In the genomic region with DNA sequence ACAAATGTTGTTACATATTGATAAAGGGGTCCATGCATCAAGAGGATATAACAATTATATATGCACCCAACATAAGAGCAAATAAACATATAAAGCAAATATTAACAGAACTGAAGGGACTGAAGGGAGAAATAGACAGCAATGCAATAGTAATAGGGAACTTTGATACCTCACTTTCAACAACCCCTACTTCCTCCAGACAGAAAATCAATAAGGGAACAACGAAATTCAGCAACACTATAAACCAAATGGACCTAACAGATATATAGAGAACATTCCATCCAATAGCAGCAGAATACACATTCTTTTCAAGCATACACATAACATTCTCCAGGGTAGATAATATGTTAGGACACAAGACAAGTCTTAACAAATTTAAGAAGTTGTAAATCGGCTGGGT, we compare ENCODE assay signal across 23 cellular contexts.
A peak's percentile ranks its signal among the peaks of the same experiment; 100 is the strongest.
DNase-seq lines count a peak whose midpoint lies in the region; ATAC-seq, FAIRE-seq and TF ChIP-seq lines count a peak whose summit lies in the region.
"Had no signal": no experiment of that assay in that cellular context is flagged by ENCODE, and none has a peak within 500 bp of the region (broad histone marks: within the 10 kb centered on the region; RNA-seq: fewer than 3 reads in every experiment).

No MANE protein-coding gene starts in this region.

- H3K4me3 ChIP-seq in GM12878 (no peak overlapping the region), HepG2 (replicated peaks in 1 of 3; ENCODE audit: insufficient read depth in 1 of 3, low read depth in 2 of 3, low read length in 3 of 3) (no peak overlapping the region), right lobe of liver (no peak overlapping the region)
- H3K4me3 ChIP-seq: A549; BLaER1 treated with 17β-estradiol and CSF1 and Interleukin-3, amounts not matched to agents 10 nM and 100 nM had no signal

- TF ChIP-seq RAD21 in GM12878 (IDR thresholded peaks at IDR 0.05; ENCODE audit: insufficient read depth, low read depth, low read length) (no peak), HepG2 (CRISPR knock-in tag; IDR thresholded peaks at IDR 0.05) (no peak)

- H2AFZ ChIP-seq in GM12878 (ENCODE audit: control insufficient read depth, low read depth, low read length) (no peak overlapping the region), HepG2 (ENCODE audit: low read length) (no peak overlapping the region)

- SMC1A ChIA-PET in GM12878 (lab: Charles Lee; ENCODE audit: uncharacterized antibody, unreplicated experiment): interaction anchor here (1.1 kb wide), 1 partner anchor 15 kb away, joined by 3 read pairs; no protein-coding TSS in a partner anchor

- H3K27me3 ChIP-seq in GM12878 (replicated peaks in 1 of 2; ENCODE audit: control insufficient read depth in 2 of 2, insufficient read depth in 2 of 2, low read length in 1 of 2): no peaks in the 10 kb centered on the region
- H3K27me3 ChIP-seq in HepG2 (ENCODE audit: control insufficient read depth in 1 of 2, insufficient read depth in 2 of 2, low read length in 2 of 2): no peaks in the 10 kb centered on the region
- no peaks in the 10 kb centered on the region for H3K27me3 ChIP-seq in right lobe of liver
- H3K27me3 ChIP-seq: BLaER1 treated with 17β-estradiol and CSF1 and Interleukin-3, amounts not matched to agents 10 nM and 100 nM had no signal

- H3K79me2 ChIP-seq in GM12878 (ENCODE audit: control insufficient read depth, insufficient read depth, low read length) (no peaks in the 10 kb centered on the region), HepG2 (ENCODE audit: insufficient read depth, low read length) (peaks cover 29% of the 10 kb centered on the region)

- ATAC-seq in GM12878 (no peak), HepG2 (peak; percentile 61), right lobe of liver (peak; percentile 65 to 85 (median 80)), GM21723 (IDR thresholded peaks at IDR 0.05; ENCODE audit: unreplicated experiment) (no peak)
- ATAC-seq: A549; CD8-positive, alpha-beta T cell had no signal

- no peak for TF ChIP-seq POLR2A in GM12878 (IDR thresholded peaks at IDR 0.05; ENCODE audit: low read depth, low read length)
- no peak for TF ChIP-seq POLR2A in HepG2 (IDR thresholded peaks at IDR 0.05; ENCODE audit: insufficient read depth in 1 of 2, low read depth in 2 of 2, low read length in 2 of 2)
- TF ChIP-seq POLR2A in right lobe of liver (IDR thresholded peaks at IDR 0.05): no peak

- intact Hi-C loops in GM12878 (cut with micrococcal nuclease; ENCODE audit: unreplicated experiment): no loop called here
- intact Hi-C loops in HepG2 (cut with micrococcal nuclease; ENCODE audit: unreplicated experiment): no loop called here
- intact Hi-C loops in right lobe of liver (cut with DNase I): no loop called here

- peak; percentile 64 for FAIRE-seq in GM19239 (lab: Jason Lieb, UNC)
- peak; percentile 85 for FAIRE-seq in GM12878 (lab: Jason Lieb, UNC)
- no peak for FAIRE-seq in HepG2 (lab: Jason Lieb, UNC)
- FAIRE-seq: A549, D721Med, G401.6, GM12892, GM18507 had no signal

- H3K9ac ChIP-seq in GM12878 (ENCODE audit: control insufficient read depth, insufficient read depth, low read length) (no peak overlapping the region), HepG2 (ENCODE audit: insufficient read depth, low read depth, low read length) (no peak overlapping the region)
- H3K9ac ChIP-seq: BLaER1 treated with 17β-estradiol and CSF1 and Interleukin-3, amounts not matched to agents 10 nM and 100 nM had no signal

- 76% methylated on average over 2 of the region's 2 CpGs for WGBS in GM12878 (ENCODE audit: insufficient coverage, insufficient replicate concordance, low lambda C conversion rate, missing lambda C conversion rate)
- 64% methylated on average over 2 of the region's 2 CpGs for WGBS in HepG2 (ENCODE audit: low lambda C conversion rate)
- WGBS in right lobe of liver (ENCODE audit: insufficient coverage, low coverage, low lambda C conversion rate, missing lambda C conversion rate): 47% methylated on average over 2 of the region's 2 CpGs

- DNase-seq in GM19239 (ENCODE audit: insufficient read length, low spot score): no peak
- no peak for DNase-seq in GM12878 (ENCODE audit: low read depth, low spot score)
- peak; percentile 10 for DNase-seq in HepG2 (ENCODE audit: low spot score)
- no peak for DNase-seq in right lobe of liver
- no peak for DNase-seq in cerebellum (ENCODE audit: low spot score)
- DNase-seq in NCI-H2081 (lab: John Stamatoyannopoulos, UW): no peak
- DNase-seq in amygdala (lab: John Stamatoyannopoulos, UW): no peak
- DNase-seq: AML-193; Caco-2; Calu3; CD4-positive, alpha-beta T cell; CD8-positive, alpha-beta T cell; DMS79 treated with DMSO at 0.1 percent for 48 hours; GF-D8 had no signal

- RAD21 ChIA-PET in GM12878 (lab: Charles Lee; ENCODE audit: unreplicated experiment): interaction anchor here (0.7 kb wide), 1 partner anchor 45 kb away, joined by 3 read pairs; no protein-coding TSS in a partner anchor

- CTCF ChIA-PET in GM12878 (lab: Yijun Ruan, JAX): no interaction called here
- CTCF ChIA-PET in HepG2 (lab: Yijun Ruan, JAX; ENCODE audit: low intra/inter-chr PET ratio, low total read pairs): no interaction called here

- no peaks in the 10 kb centered on the region for H4K20me1 ChIP-seq in GM12878 (ENCODE audit: control insufficient read depth, insufficient read depth)
- H4K20me1 ChIP-seq in HepG2 (ENCODE audit: insufficient read depth, low read length): no peaks in the 10 kb centered on the region
- H4K20me1 ChIP-seq: BLaER1 treated with 17β-estradiol and CSF1 and Interleukin-3, amounts not matched to agents 10 nM and 100 nM had no signal

- no peaks in the 10 kb centered on the region for H3K36me3 ChIP-seq in GM12878 (ENCODE audit: control insufficient read depth in 2 of 2, insufficient read depth in 2 of 2, low read length in 1 of 2)
- H3K36me3 ChIP-seq in HepG2 (replicated peaks in 1 of 2; ENCODE audit: control insufficient read depth in 1 of 2, insufficient read depth in 2 of 2, low read length in 2 of 2): no peaks in the 10 kb centered on the region
- no peaks in the 10 kb centered on the region for H3K36me3 ChIP-seq in right lobe of liver
- H3K36me3 ChIP-seq: BLaER1 treated with 17β-estradiol and CSF1 and Interleukin-3, amounts not matched to agents 10 nM and 100 nM had no signal

- POLR2A ChIA-PET in GM12878 (lab: Charles Lee): no interaction called here
- POLR2A ChIA-PET in HepG2 (lab: Yijun Ruan, JAX): no interaction called here

- H3K27ac ChIP-seq in GM12878 (ENCODE audit: control insufficient read depth, insufficient read depth) (no peak overlapping the region), HepG2 (ENCODE audit: extremely low read length, insufficient read depth, low read length) (no peak overlapping the region), right lobe of liver (no peak overlapping the region)
- H3K27ac ChIP-seq: 22Rv1; A549; BLaER1 treated with 17β-estradiol and CSF1 and Interleukin-3, amounts not matched to agents 10 nM and 100 nM; C4-2B had no signal

- H3K4me2 ChIP-seq in GM12878 (ENCODE audit: control insufficient read depth, insufficient read depth) (no peak overlapping the region), HepG2 (ENCODE audit: low read depth, low read length) (no peak overlapping the region)
- H3K4me2 ChIP-seq: A549; BLaER1 treated with 17β-estradiol and CSF1 and Interleukin-3, amounts not matched to agents 10 nM and 100 nM had no signal

- in situ Hi-C loops in GM12878 (cut with MboI) (no loop called here), HepG2 (cut with HindIII; ENCODE audit: extremely low pct_ligation_motif_present, low pct_unique_long_range_greater_than_20kb) (no loop called here)

- BruUV-seq in GM12878 (replicated peaks; lab: Mats Ljungman, UMichigan): no TSS peak
- no TSS peak for BruUV-seq in HepG2 (replicated peaks; lab: Mats Ljungman, UMichigan)

- TF ChIP-seq EP300 in GM12878 (IDR thresholded peaks at IDR 0.05; ENCODE audit: borderline replicate concordance in 1 of 2, control insufficient read depth in 1 of 2, low read depth in 2 of 2, low read length in 2 of 2) (no peak), HepG2 (IDR thresholded peaks at IDR 0.05; ENCODE audit: low read depth in 2 of 2, low read length in 2 of 2) (no peak), HepG2 (CRISPR knock-in tag; IDR thresholded peaks at IDR 0.05; ENCODE audit: borderline replicate concordance) (no peak)

- H3K9me3 ChIP-seq in GM12878 (replicated peaks; ENCODE audit: control insufficient read depth, insufficient read depth, low read length) (peaks cover 9% of the 10 kb centered on the region), HepG2 (ENCODE audit: low read length) (peaks cover 19% of the 10 kb centered on the region; the same call in 1 of the 2 replicates), right lobe of liver (no peaks in the 10 kb centered on the region)
- H3K9me3 ChIP-seq: A549 had no signal

- TF ChIP-seq CTCF in GM12878 (IDR thresholded peaks at IDR 0.05 in 2 of 3, conservative IDR thresholded peaks at IDR 0.05 in 1 of 3; ENCODE audit: control insufficient read depth in 2 of 3, extremely low read depth in 1 of 3, insufficient read depth in 1 of 3, low read depth in 3 of 3, low read length in 3 of 3) (no peak), HepG2 (CRISPR knock-in tag; IDR thresholded peaks at IDR 0.05) (no peak), right lobe of liver (IDR thresholded peaks at IDR 0.05) (no peak)

- H3K4me1 ChIP-seq in GM12878 (ENCODE audit: control insufficient read depth, insufficient read depth, low read length) (no peaks in the 10 kb centered on the region), HepG2 (ENCODE audit: insufficient read depth, low read length) (peaks cover 10% of the 10 kb centered on the region), right lobe of liver (peaks cover 0 to 12% (median 0%) of the 10 kb centered on the region in 4 donors)
- H3K4me1 ChIP-seq: A549; BLaER1 treated with 17β-estradiol and CSF1 and Interleukin-3, amounts not matched to agents 10 nM and 100 nM; Caco-2 had no signal

TF ChIP-seq in GM12878, 131 proteins besides CTCF, POLR2A, EP300 and RAD21 (continues in another document):
- TF ChIP-seq CBX5 (IDR thresholded peaks at IDR 0.05; ENCODE audit: low read depth): no peak

TF ChIP-seq in HepG2, 621 proteins besides CTCF, POLR2A, EP300 and RAD21 (continues in another document):
- TF ChIP-seq FOXP1 (IDR thresholded peaks at IDR 0.05) (no peak), FOXP1 (CRISPR knock-in tag; IDR thresholded peaks at IDR 0.05) (peak; percentile 27; the same call in 1 of the 2 replicates), ELF3 (CRISPR knock-in tag; IDR thresholded peaks at IDR 0.05) (peak; percentile 53; the same call in 1 of the 2 replicates), FOXA3 (CRISPR knock-in tag; IDR thresholded peaks at IDR 0.05) (0 out of 2 replicates have a peak, but pooled peaks have one; percentile 17), ONECUT2 (CRISPR knock-in tag; IDR thresholded peaks at IDR 0.05) (peak; percentile 79), CEBPG (CRISPR knock-in tag; IDR thresholded peaks at IDR 0.05) (0 out of 2 replicates have a peak, but pooled peaks have one; percentile 11)

Comparison
In these comparisons a context has a peak if more than half of its experiments do, and no peak if none do; other contexts are left out.
1. ATAC-seq: peak in HepG2 (single experiment) and right lobe of liver (4 of 4); none in GM12878 (single experiment) and GM21723 (single experiment).